In the genomic region with DNA sequence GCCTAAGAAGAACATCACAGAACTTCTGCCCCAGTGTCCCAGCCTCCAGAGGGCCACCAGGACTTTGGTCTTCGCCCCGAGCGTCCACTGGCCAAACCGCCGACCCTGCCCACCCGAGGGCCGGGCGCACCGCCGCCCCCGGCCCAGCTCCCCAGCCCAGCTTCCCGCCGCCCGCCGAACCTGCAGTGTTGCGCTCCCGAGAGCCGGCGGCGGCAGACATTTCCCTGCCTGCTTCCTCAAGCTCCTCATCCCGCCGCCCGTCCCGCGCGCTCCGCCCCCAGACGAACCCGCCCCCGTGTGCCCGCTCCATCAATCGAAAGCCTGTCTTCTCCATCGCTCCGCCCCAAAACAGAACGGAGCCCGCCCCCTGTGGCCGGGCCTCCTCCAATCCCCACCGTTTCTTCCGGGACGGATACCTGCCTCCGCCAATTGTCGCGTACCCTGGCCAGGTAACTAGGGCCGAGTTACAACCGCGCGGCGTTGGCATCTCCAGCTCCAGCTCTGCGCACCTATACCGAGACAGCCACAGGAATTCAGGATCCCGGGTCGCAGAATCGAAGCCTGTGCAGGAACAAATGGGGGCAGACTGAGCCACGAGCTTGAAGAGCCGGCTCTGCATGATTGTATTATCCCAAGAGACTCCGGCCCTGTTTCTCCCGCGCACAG, we compare ENCODE assay signal across 1 cellular context.
TF ChIP-seq lines count a peak whose summit lies in the region.

No MANE protein-coding gene starts in this region.

TF ChIP-seq in K562, 482 proteins besides CTCF, POLR2A, EP300 and RAD21 (continued from another document and continues in another):
- TF ChIP-seq CEBPZ (IDR thresholded peaks at IDR 0.05; ENCODE audit: borderline replicate concordance, low read depth, low read length) = peak; percentile 91
- TF ChIP-seq MTA3 (IDR thresholded peaks at IDR 0.05; ENCODE audit: borderline replicate concordance) = peak; percentile 75; the same call in 1 of the 2 replicates
- peak; percentile 79 for TF ChIP-seq RBM25 (IDR thresholded peaks at IDR 0.05; ENCODE audit: low read depth, low read length, severe bottlenecking)
- TF ChIP-seq POLR2G (IDR thresholded peaks at IDR 0.05; ENCODE audit: low read depth, low read length) = peak; percentile 87
- TF ChIP-seq, protein P1, sequence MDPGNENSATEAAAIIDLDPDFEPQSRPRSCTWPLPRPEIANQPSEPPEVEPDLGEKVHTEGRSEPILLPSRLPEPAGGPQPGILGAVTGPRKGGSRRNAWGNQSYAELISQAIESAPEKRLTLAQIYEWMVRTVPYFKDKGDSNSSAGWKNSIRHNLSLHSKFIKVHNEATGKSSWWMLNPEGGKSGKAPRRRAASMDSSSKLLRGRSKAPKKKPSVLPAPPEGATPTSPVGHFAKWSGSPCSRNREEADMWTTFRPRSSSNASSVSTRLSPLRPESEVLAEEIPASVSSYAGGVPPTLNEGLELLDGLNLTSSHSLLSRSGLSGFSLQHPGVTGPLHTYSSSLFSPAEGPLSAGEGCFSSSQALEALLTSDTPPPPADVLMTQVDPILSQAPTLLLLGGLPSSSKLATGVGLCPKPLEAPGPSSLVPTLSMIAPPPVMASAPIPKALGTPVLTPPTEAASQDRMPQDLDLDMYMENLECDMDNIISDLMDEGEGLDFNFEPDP (CRISPR knock-in tag; IDR thresholded peaks at IDR 0.05) = no peak
- TF ChIP-seq ZNF699 (CRISPR knock-in tag; IDR thresholded peaks at IDR 0.05; ENCODE audit: insufficient replicate concordance) = no peak
- peak; percentile 1; the same call in 1 of the 2 replicates for TF ChIP-seq ZBTB1 (CRISPR knock-in tag; IDR thresholded peaks at IDR 0.05; ENCODE audit: borderline replicate concordance, low read depth)
- peak; percentile 57; the same call in 1 of the 2 replicates for TF ChIP-seq ARID3A (IDR thresholded peaks at IDR 0.05; ENCODE audit: borderline replicate concordance, low read depth, low read length)
- no peak for TF ChIP-seq SMARCE1 (IDR thresholded peaks at IDR 0.05)
- no peak for TF ChIP-seq ZNF23 (CRISPR knock-in tag; IDR thresholded peaks at IDR 0.05)
- peak; percentile 57; the same call in 1 of the 2 replicates for TF ChIP-seq KAT7 (CRISPR knock-in tag; IDR thresholded peaks at IDR 0.05; ENCODE audit: borderline replicate concordance)
- TF ChIP-seq ZNF561 (CRISPR knock-in tag; conservative IDR thresholded peaks at IDR 0.05) = 0 out of 2 replicates have a peak, but pooled peaks have one; percentile 37
- TF ChIP-seq ZFPM2 (CRISPR knock-in tag; IDR thresholded peaks at IDR 0.05) = no peak
- 0 out of 2 replicates have a peak, but pooled peaks have one; percentile 18 for TF ChIP-seq CBX5 (IDR thresholded peaks at IDR 0.05; ENCODE audit: borderline replicate concordance, low read depth)
- peak; percentile 59 for TF ChIP-seq ZFX (CRISPR knock-in tag; IDR thresholded peaks at IDR 0.05)
- no peak for TF ChIP-seq BACH1 (tag; IDR thresholded peaks at IDR 0.05)
- TF ChIP-seq TFAP4 (CRISPR knock-in tag; IDR thresholded peaks at IDR 0.05; ENCODE audit: borderline replicate concordance) = peak; percentile 65; the same call in 1 of the 2 replicates
- TF ChIP-seq ZNF695 (CRISPR knock-in tag; IDR thresholded peaks at IDR 0.05) = 0 out of 2 replicates have a peak, but pooled peaks have one; percentile 25
- peak; percentile 78 for TF ChIP-seq SUPT5H (IDR thresholded peaks at IDR 0.05)
- TF ChIP-seq GATAD2B (IDR thresholded peaks at IDR 0.05; ENCODE audit: borderline replicate concordance) = no peak
- 0 out of 2 replicates have a peak, but pooled peaks have one; percentile 86 for TF ChIP-seq PHB (CRISPR knock-in tag; IDR thresholded peaks at IDR 0.05)
- 0 out of 4 replicates have a peak, but pooled peaks of 1 of the 2 experiments have one; percentile 17 for TF ChIP-seq ARNT (IDR thresholded peaks at IDR 0.05)
- TF ChIP-seq SMAD2 (IDR thresholded peaks at IDR 0.05; ENCODE audit: low read depth, low read length) = no peak
- peak; percentile 17 for TF ChIP-seq POLR2B (IDR thresholded peaks at IDR 0.05; ENCODE audit: low read depth, partially characterized antibody)
- TF ChIP-seq, protein P2, sequence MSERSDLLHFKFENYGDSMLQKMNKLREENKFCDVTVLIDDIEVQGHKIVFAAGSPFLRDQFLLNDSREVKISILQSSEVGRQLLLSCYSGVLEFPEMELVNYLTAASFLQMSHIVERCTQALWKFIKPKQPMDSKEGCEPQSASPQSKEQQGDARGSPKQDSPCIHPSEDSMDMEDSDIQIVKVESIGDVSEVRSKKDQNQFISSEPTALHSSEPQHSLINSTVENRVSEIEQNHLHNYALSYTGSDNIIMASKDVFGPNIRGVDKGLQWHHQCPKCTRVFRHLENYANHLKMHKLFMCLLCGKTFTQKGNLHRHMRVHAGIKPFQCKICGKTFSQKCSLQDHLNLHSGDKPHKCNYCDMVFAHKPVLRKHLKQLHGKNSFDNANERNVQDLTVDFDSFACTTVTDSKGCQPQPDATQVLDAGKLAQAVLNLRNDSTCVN (CRISPR knock-in tag; IDR thresholded peaks at IDR 0.05) = no peak
- peak; percentile 47; the same call in 1 of the 2 replicates for TF ChIP-seq ZNF75A (CRISPR knock-in tag; IDR thresholded peaks at IDR 0.05)
- TF ChIP-seq KDM2B (CRISPR knock-in tag; IDR thresholded peaks at IDR 0.05) = 0 out of 2 replicates have a peak, but pooled peaks have one; percentile 43
- TF ChIP-seq ZMIZ1 (IDR thresholded peaks at IDR 0.05; ENCODE audit: low read depth in 2 of 2, low read length in 2 of 2) = 0 out of 4 replicates have a peak, but pooled peaks of 1 of the 2 experiments have one; percentile 15
- peak; percentile 95 for TF ChIP-seq FOS (IDR thresholded peaks at IDR 0.05; ENCODE audit: extremely low read depth, insufficient read length)
- no peak for TF ChIP-seq MAFF (IDR thresholded peaks at IDR 0.05; ENCODE audit: low read length)
- TF ChIP-seq FOXP1 (CRISPR knock-in tag; IDR thresholded peaks at IDR 0.05) = no peak
- peak; percentile 87; the same call in 1 of the 2 replicates for TF ChIP-seq ZEB2 (IDR thresholded peaks at IDR 0.05)
- TF ChIP-seq SPI1 (IDR thresholded peaks at IDR 0.05; ENCODE audit: borderline replicate concordance, low read depth, low read length) = no peak
- peak; percentile 98 for TF ChIP-seq MBD2 (IDR thresholded peaks at IDR 0.05; ENCODE audit: borderline replicate concordance, low read depth)
- peak in 1 of 2 experiments; percentile 59; a peak in 2 of 4 replicates for TF ChIP-seq RCOR1 (IDR thresholded peaks at IDR 0.05; ENCODE audit: borderline replicate concordance in 1 of 2, low read depth in 2 of 2, low read length in 2 of 2)
- no peak for TF ChIP-seq ZNF583 (CRISPR knock-in tag; IDR thresholded peaks at IDR 0.05)
- TF ChIP-seq DACH1 (IDR thresholded peaks at IDR 0.05; ENCODE audit: partially characterized antibody) = no peak
- peak; percentile 64 for TF ChIP-seq CCNT2 (IDR thresholded peaks at IDR 0.05; ENCODE audit: borderline replicate concordance, extremely low read depth, insufficient read length, low read depth, low read length)
- no peak for TF ChIP-seq ZNF12 (CRISPR knock-in tag; IDR thresholded peaks at IDR 0.05)
- TF ChIP-seq CEBPG (CRISPR knock-in tag; IDR thresholded peaks at IDR 0.05) = 0 out of 2 replicates have a peak, but pooled peaks have one; percentile 0
- TF ChIP-seq CEBPG (tag; conservative IDR thresholded peaks at IDR 0.05 in 1 of 2, IDR thresholded peaks at IDR 0.05 in 1 of 2) = no peak
- TF ChIP-seq PHTF2 (CRISPR knock-in tag; IDR thresholded peaks at IDR 0.05) = no peak
- TF ChIP-seq ATF2 (CRISPR knock-in tag; IDR thresholded peaks at IDR 0.05) = no peak
- TF ChIP-seq GABPB2 (CRISPR knock-in tag; conservative IDR thresholded peaks at IDR 0.05) = no peak
- TF ChIP-seq, protein P3, sequence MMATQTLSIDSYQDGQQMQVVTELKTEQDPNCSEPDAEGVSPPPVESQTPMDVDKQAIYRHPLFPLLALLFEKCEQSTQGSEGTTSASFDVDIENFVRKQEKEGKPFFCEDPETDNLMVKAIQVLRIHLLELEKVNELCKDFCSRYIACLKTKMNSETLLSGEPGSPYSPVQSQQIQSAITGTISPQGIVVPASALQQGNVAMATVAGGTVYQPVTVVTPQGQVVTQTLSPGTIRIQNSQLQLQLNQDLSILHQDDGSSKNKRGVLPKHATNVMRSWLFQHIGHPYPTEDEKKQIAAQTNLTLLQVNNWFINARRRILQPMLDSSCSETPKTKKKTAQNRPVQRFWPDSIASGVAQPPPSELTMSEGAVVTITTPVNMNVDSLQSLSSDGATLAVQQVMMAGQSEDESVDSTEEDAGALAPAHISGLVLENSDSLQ (IDR thresholded peaks at IDR 0.05) = peak; percentile 99
- TF ChIP-seq, protein P4, sequence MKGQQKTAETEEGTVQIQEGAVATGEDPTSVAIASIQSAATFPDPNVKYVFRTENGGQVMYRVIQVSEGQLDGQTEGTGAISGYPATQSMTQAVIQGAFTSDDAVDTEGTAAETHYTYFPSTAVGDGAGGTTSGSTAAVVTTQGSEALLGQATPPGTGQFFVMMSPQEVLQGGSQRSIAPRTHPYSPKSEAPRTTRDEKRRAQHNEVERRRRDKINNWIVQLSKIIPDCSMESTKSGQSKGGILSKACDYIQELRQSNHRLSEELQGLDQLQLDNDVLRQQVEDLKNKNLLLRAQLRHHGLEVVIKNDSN (CRISPR knock-in tag; IDR thresholded peaks at IDR 0.05) = peak; percentile 57
- TF ChIP-seq CHD2 (IDR thresholded peaks at IDR 0.05; ENCODE audit: low read depth, low read length) = peak; percentile 89
- peak; percentile 43; the same call in 1 of the 2 replicates for TF ChIP-seq ELF4 (CRISPR knock-in tag; IDR thresholded peaks at IDR 0.05)
- no peak for TF ChIP-seq ZNF589 (CRISPR knock-in tag; IDR thresholded peaks at IDR 0.05; ENCODE audit: low read depth)
